24 cellular contexts compared by ENCODE assay signal in genomic region chr5:140040358-140040757, GRCh38. TPM values are rescaled to one million over a fixed set of nuclear protein-coding genes. Genes with fewer than 3 reads are reported as not detected.
A peak's percentile ranks its signal among the peaks of the same experiment; 100 is the strongest.
DNase-seq lines count a peak whose midpoint lies in the region; ATAC-seq, FAIRE-seq and TF ChIP-seq lines count a peak whose summit lies in the region.
"Had no signal": no experiment of that assay in that cellular context is flagged by ENCODE, and none has a peak within 500 bp of the region (broad histone marks: within the 10 kb centered on the region; RNA-seq: fewer than 3 reads in every experiment).

No MANE protein-coding gene starts in this region.

- peaks cover 60% of the 10 kb centered on the region for H3K4me1 ChIP-seq in KMS-11 (ENCODE audit: low read depth, poor library complexity, severe bottlenecking)
- peaks cover 40% of the 10 kb centered on the region for H3K4me1 ChIP-seq in neural progenitor cell
- no peaks in the 10 kb centered on the region for H3K4me1 ChIP-seq in small intestine (ENCODE audit: control insufficient read depth in 2 of 2, insufficient read depth in 1 of 2, low read depth in 1 of 2, low read length in 1 of 2)

- H3K4me3 ChIP-seq in KMS-11 (IDR thresholded peaks at IDR 0.05; ENCODE audit: insufficient read depth, low read depth, low read length) (no peak overlapping the region), neural progenitor cell (no peak overlapping the region), small intestine (ENCODE audit: low read depth in 1 of 2, low read length in 2 of 2) (no peak overlapping the region)

- H4K20me1 ChIP-seq in KMS-11 (ENCODE audit: insufficient read depth) (no peaks in the 10 kb centered on the region), neural progenitor cell (ENCODE audit: low read depth) (peaks cover 36% of the 10 kb centered on the region)

- H3K4me2 ChIP-seq in KMS-11, result peak overlapping the region; percentile 93
- H3K4me2 ChIP-seq in neural progenitor cell, result peak overlapping the region; percentile 3

- peak overlapping the region; percentile 2 for H3K4me3 Mint-ChIP-seq in neural progenitor cell
- H3K4me3 Mint-ChIP-seq: activated CD4-positive, alpha-beta memory T cell treated with anti-CD3 and anti-CD28 coated beads, Interleukin-2, amount 10 ng/mL, durations not matched to agents 7 days and 5 days; activated naive CD4-positive, alpha-beta T cell treated with anti-CD3 and anti-CD28 coated beads, Interleukin-2, amount 10 ng/mL, durations not matched to agents 7 days and 5 days; mesothelial cell of epicardium; WTC11 had no signal

- no peak for FAIRE-seq in small intestine (lab: Jason Lieb, UNC)
- FAIRE-seq: frontal cortex had no signal

- TF ChIP-seq CTCF in KMS-11 (conservative IDR thresholded peaks at IDR 0.05; ENCODE audit: low read depth, low read length), result no peak
- TF ChIP-seq CTCF in neural progenitor cell (IDR thresholded peaks at IDR 0.05), result no peak

- H3K27ac Mint-ChIP-seq in neural progenitor cell, result no peak overlapping the region
- H3K27ac Mint-ChIP-seq: activated CD4-positive, alpha-beta memory T cell treated with anti-CD3 and anti-CD28 coated beads, Interleukin-2, amount 10 ng/mL, durations not matched to agents 7 days and 5 days; activated naive CD4-positive, alpha-beta T cell treated with anti-CD3 and anti-CD28 coated beads, Interleukin-2, amount 10 ng/mL, durations not matched to agents 7 days and 5 days; mesothelial cell of epicardium; nephron; WTC11 had no signal

- peaks cover 44% of the 10 kb centered on the region for H3K4me1 Mint-ChIP-seq in neural progenitor cell

- peaks cover 43% of the 10 kb centered on the region for H3F3A ChIP-seq in neural progenitor cell (ENCODE audit: low read depth)

- peaks cover 52% of the 10 kb centered on the region for H3K79me2 ChIP-seq in KMS-11 (ENCODE audit: insufficient read depth, low read depth)
- H3K79me2 ChIP-seq in neural progenitor cell (ENCODE audit: low read depth), result no peaks in the 10 kb centered on the region

- H3K36me3 Mint-ChIP-seq in neural progenitor cell, result no peaks in the 10 kb centered on the region
- H3K36me3 Mint-ChIP-seq: activated naive CD4-positive, alpha-beta T cell treated with anti-CD3 and anti-CD28 coated beads, Interleukin-2, amount 10 ng/mL, durations not matched to agents 7 days and 5 days; mesothelial cell of epicardium; WTC11 had no signal

- H3K36me3 ChIP-seq in KMS-11 (ENCODE audit: insufficient read depth), result no peaks in the 10 kb centered on the region
- no peaks in the 10 kb centered on the region for H3K36me3 ChIP-seq in neural progenitor cell
- H3K36me3 ChIP-seq in small intestine (ENCODE audit: control insufficient read depth in 2 of 2, insufficient read depth in 2 of 2, low read length in 2 of 2), result no peaks in the 10 kb centered on the region

- no peak overlapping the region for H2AFZ ChIP-seq in KMS-11 (ENCODE audit: low read depth)
- no peak overlapping the region for H2AFZ ChIP-seq in neural progenitor cell (replicated peaks)

- no peaks in the 10 kb centered on the region for H3K9me3 Mint-ChIP-seq in neural progenitor cell
- H3K9me3 Mint-ChIP-seq: activated CD4-positive, alpha-beta memory T cell treated with anti-CD3 and anti-CD28 coated beads, Interleukin-2, amount 10 ng/mL, durations not matched to agents 7 days and 5 days; activated naive CD4-positive, alpha-beta T cell treated with anti-CD3 and anti-CD28 coated beads, Interleukin-2, amount 10 ng/mL, durations not matched to agents 7 days and 5 days; mesothelial cell of epicardium; nephron; WTC11 had no signal

- H3K9me3 ChIP-seq in neural progenitor cell (ENCODE audit: low read depth) (no peaks in the 10 kb centered on the region), small intestine (ENCODE audit: control insufficient read depth, low read depth) (no peaks in the 10 kb centered on the region)

- in situ Hi-C loops in Caki2 (cut with HindIII; ENCODE audit: low pct_unique_long_range_greater_than_20kb, low sequenced_read_pairs), result no loop called here

- WGBS in small intestine, 3 donors, result 69 to 80% (median 77%) methylated on average over 1 of the region's 1 CpG

- H3K27ac ChIP-seq in KMS-11 (peak overlapping the region; percentile 84), caudate nucleus (ENCODE audit: low read depth, low read length) (peak overlapping the region; percentile 30), neural progenitor cell (no peak overlapping the region), small intestine (ENCODE audit: low read depth in 1 of 2, low read length in 1 of 2) (no peak overlapping the region)

- H3K9ac ChIP-seq in KMS-11 (peak overlapping the region; percentile 70), neural progenitor cell (no peak overlapping the region)

- H3K27me3 Mint-ChIP-seq in neural progenitor cell (ENCODE audit: insufficient read depth, low read depth), result peaks cover 16% of the 10 kb centered on the region

- no peaks in the 10 kb centered on the region for H3K27me3 ChIP-seq in KMS-11 (ENCODE audit: insufficient read depth, low read depth)
- peaks cover 95% of the 10 kb centered on the region for H3K27me3 ChIP-seq in neural progenitor cell
- H3K27me3 ChIP-seq in small intestine (ENCODE audit: control insufficient read depth in 2 of 2, insufficient read depth in 2 of 2, low read length in 2 of 2), result peaks cover 0 to 6% of the 10 kb centered on the region in 2 donors

- DNase-seq in Caki2 (ENCODE audit: low read depth), result peak; percentile 15
- no peak for DNase-seq in caudate nucleus (lab: John Stamatoyannopoulos, UW)
- no peak for DNase-seq in neural progenitor cell (ENCODE audit: low spot score)
- DNase-seq in central memory CD4-positive, alpha-beta T cell, result no peak
- no peak for DNase-seq in small intestine
- DNase-seq in NCI-H1092 (lab: John Stamatoyannopoulos, UW), result no peak
- DNase-seq: activated CD4-positive, alpha-beta memory T cell treated with anti-CD3 and anti-CD28 coated beads, Interleukin-2, amount 10 ng/mL, durations not matched to agents 7 days and 5 days; activated naive CD4-positive, alpha-beta T cell treated with anti-CD3 and anti-CD28 coated beads, Interleukin-2, amount 10 ng/mL, durations not matched to agents 7 days and 5 days; activated T-cell treated with anti-CD3 and anti-CD28 coated beads, Interleukin-2, amount 50 U/mL, for 1 hour; dermis blood vessel endothelial cell; GDM1; KBM-7; left cardiac atrium; NCI-H1105; NCI-H2107; NCI-H510A treated with DMSO at 0.1 percent for 48 hours; SIG-M5 had no signal

- ATAC-seq in GM19397 (IDR thresholded peaks at IDR 0.05; ENCODE audit: unreplicated experiment), result no peak
- ATAC-seq: left cardiac atrium, WTC11 had no signal

RNA-seq across cellular contexts. Expression of gene NRG2, which starts 2.7 kb away (rescaled TPM):
- 0.96 and 6.8 TPM in 2 replicates for total RNA-seq in Caki2 (2014; rRNA removed; shearing (Covaris generic); ENCODE audit: low replicate concordance)
- total RNA-seq in neural progenitor cell (ENCODE audit: low replicate concordance), result 0.13 and 0.62 TPM in 2 replicates
- polyA plus RNA-seq in small intestine, result under 1 TPM in 1 of 3 donors, not detected in 2; 0.55 TPM
- total RNA-seq: activated CD4-positive, alpha-beta memory T cell treated with anti-CD3 and anti-CD28 coated beads, Interleukin-2, amount 10 ng/mL, durations not matched to agents 7 days and 5 days; T-helper 2 cell treated with Interferon-gamma antibody and Interleukin-4, amounts not matched to agents 100 ng/mL and 5 ng/mL, for 36 hours had no signal

Comparison
In these comparisons a context has a peak if more than half of its experiments do, and no peak if none do; other contexts are left out.
1. H3K27ac ChIP-seq: peak in KMS-11 (single experiment) and caudate nucleus (single experiment); none in neural progenitor cell (single experiment) and small intestine (0 of 2).